In the genomic region with DNA sequence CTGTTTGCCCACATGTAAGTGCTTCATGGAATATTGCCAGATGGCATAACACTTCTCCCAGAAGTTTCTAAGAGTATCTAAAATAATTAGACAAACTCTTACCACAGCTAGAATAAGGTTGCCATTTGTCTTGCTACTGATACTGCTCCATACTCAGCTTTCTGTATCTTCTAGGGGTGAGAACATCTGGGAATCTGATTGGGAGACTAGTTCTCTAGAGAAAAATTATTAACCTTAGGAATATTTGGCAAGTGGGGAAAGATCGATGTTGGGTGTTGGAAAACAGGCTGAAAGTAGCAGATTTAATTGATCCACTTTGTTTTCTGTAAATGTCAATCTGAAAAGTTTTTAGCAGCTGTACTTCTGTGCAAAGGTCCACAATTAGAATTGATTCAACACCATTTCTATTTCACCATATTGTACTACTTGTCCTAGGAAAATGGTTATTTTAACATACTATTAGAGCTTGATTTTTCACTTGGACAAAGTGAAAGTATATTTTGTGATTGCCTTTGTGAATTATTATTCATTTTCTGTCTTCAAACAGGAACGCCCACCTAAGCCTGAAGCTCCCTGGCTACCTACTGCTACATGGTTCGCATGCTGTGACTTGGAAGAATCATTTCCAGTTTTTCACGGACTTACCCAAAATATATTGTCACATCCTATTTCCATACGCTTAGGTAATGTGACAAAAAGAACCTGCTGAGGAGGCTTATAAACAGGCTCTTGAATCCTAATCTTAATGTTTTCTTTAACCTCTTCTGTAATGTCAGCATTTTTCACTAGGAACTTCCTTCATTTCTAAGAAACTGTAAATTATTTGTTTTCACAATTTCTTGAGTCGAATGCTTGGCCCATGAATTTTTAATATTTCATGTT, we compare ENCODE assay signal across 21 cellular contexts.
A peak's percentile ranks its signal among the peaks of the same experiment; 100 is the strongest.
DNase-seq lines count a peak whose midpoint lies in the region; ATAC-seq, FAIRE-seq and TF ChIP-seq lines count a peak whose summit lies in the region.
"Had no signal": no experiment of that assay in that cellular context is flagged by ENCODE, and none has a peak within 500 bp of the region (broad histone marks: within the 10 kb centered on the region; RNA-seq: fewer than 3 reads in every experiment).

No MANE protein-coding gene starts in this region.

- H3K4me3 ChIP-seq in ACC112 (ENCODE audit: low read depth, low read length) (peak overlapping the region; percentile 38), IMR-90 (ENCODE audit: insufficient read depth, low read depth, low read length) (no peak overlapping the region), K562 (no peak overlapping the region), right lobe of liver (peak overlapping the region in 2 of 3 donors; percentile 32 to 41), ovary (no peak overlapping the region)
- H3K4me3 ChIP-seq: GM12878 had no signal

- no peaks in the 10 kb centered on the region for H3K79me1 ChIP-seq in IMR-90 (ENCODE audit: low read depth in 1 of 2, low read length in 2 of 2)

- H2BK120ac ChIP-seq in IMR-90 (ENCODE audit: low read depth, low read length), result no peak overlapping the region

- no peak overlapping the region for H4K91ac ChIP-seq in IMR-90 (ENCODE audit: insufficient read depth, low read depth, low read length)

- no peak overlapping the region for H3K56ac ChIP-seq in IMR-90 (ENCODE audit: extremely low read depth, insufficient read depth, low read length)

- H3K9me3 ChIP-seq in IMR-90 (ENCODE audit: control insufficient read depth, insufficient read depth, low read length) (no peaks in the 10 kb centered on the region), K562 (replicated peaks; ENCODE audit: control insufficient read depth, insufficient read depth, low read depth, low read length) (no peaks in the 10 kb centered on the region), right lobe of liver (no peaks in the 10 kb centered on the region), ovary (no peaks in the 10 kb centered on the region)
- H3K9me3 ChIP-seq: BE2C had no signal

- no peak overlapping the region for H4K8ac ChIP-seq in IMR-90 (ENCODE audit: low read depth in 2 of 2, low read length in 2 of 2)

- no peak overlapping the region for H2AK9ac ChIP-seq in IMR-90 (replicated peaks; ENCODE audit: low read depth, low read length, poor library complexity)

- TF ChIP-seq CTCF in IMR-90 (conservative IDR thresholded peaks at IDR 0.05; ENCODE audit: low read depth, low read length) (no peak), K562 (IDR thresholded peaks at IDR 0.05 in 2 of 3, conservative IDR thresholded peaks at IDR 0.05 in 1 of 3; ENCODE audit: insufficient read depth in 2 of 3, low read depth in 1 of 3, low read length in 3 of 3) (no peak), right lobe of liver (IDR thresholded peaks at IDR 0.05) (no peak), ovary (IDR thresholded peaks at IDR 0.05) (no peak), GM13976 (IDR thresholded peaks at IDR 0.05; ENCODE audit: borderline replicate concordance, control extremely low read depth, extremely low read depth, insufficient read depth, missing control alignments) (no peak)

- H4K5ac ChIP-seq in IMR-90 (ENCODE audit: low read depth, low read length), result no peak overlapping the region

- H3K79me2 ChIP-seq in ACC112 (ENCODE audit: control insufficient read depth, insufficient read depth, low read length, unreplicated experiment) (no peaks in the 10 kb centered on the region), K562 (ENCODE audit: control insufficient read depth, insufficient read depth, low read length) (no peaks in the 10 kb centered on the region)

- no peak for DNase-seq in IMR-90
- no peak for DNase-seq in K562 (ENCODE audit: extremely low read depth in 1 of 4, low spot score in 3 of 4)
- DNase-seq in right lobe of liver, result no peak
- no peak for DNase-seq in ovary
- no peak for DNase-seq in urothelium cell line (ENCODE audit: low spot score)
- no peak for DNase-seq in GM13976 (ENCODE audit: low spot score)
- DNase-seq: BE2C; CD4-positive, CD25-positive, alpha-beta regulatory T cell; GF-D8; H9; MM.1S; NCI-H1092 treated with DMSO at 0.1 percent for 48 hours; NCI-H2081; NCI-H2171 treated with DMSO at 0.1 percent for 48 hours; NCI-H446; RPMI8226; SHP77 treated with DMSO at 0.1 percent for 48 hours had no signal

- intact Hi-C loops in IMR-90 (cut with micrococcal nuclease) (no loop called here), K562 (cut with micrococcal nuclease) (no loop called here), right lobe of liver (cut with DNase I) (no loop called here), ovary (cut with DNase I) (no loop called here)

- H2BK5ac ChIP-seq in IMR-90 (ENCODE audit: low read depth, low read length, poor library complexity, severe bottlenecking), result no peak overlapping the region

- H4K20me1 ChIP-seq in IMR-90 (ENCODE audit: insufficient read depth, low read length) (no peaks in the 10 kb centered on the region), K562 (replicated peaks; ENCODE audit: control insufficient read depth, insufficient read depth, low read length) (no peaks in the 10 kb centered on the region)

- dilution Hi-C loops in IMR-90 (cut with HindIII; ENCODE audit: low sequenced_read_pairs, unreplicated experiment), result no loop called here

- H3K27me3 ChIP-seq in ACC112 (ENCODE audit: insufficient read depth, low read length), result peaks cover 18% of the 10 kb centered on the region; the same call in 1 of the 2 replicates
- H3K27me3 ChIP-seq in IMR-90 (ENCODE audit: control insufficient read depth, insufficient read depth, low read length), result no peaks in the 10 kb centered on the region; the same call in 1 of the 2 replicates
- H3K27me3 ChIP-seq in K562 (ENCODE audit: control insufficient read depth in 2 of 2, insufficient read depth in 2 of 2, low read length in 2 of 2), result no peaks in the 10 kb centered on the region
- H3K27me3 ChIP-seq in right lobe of liver, result no peaks in the 10 kb centered on the region
- no peaks in the 10 kb centered on the region for H3K27me3 ChIP-seq in ovary
- H3K27me3 ChIP-seq: BE2C had no signal

- no peak for TF ChIP-seq EP300 in K562 (IDR thresholded peaks at IDR 0.05; ENCODE audit: low read length)
- TF ChIP-seq EP300 in ovary (IDR thresholded peaks at IDR 0.05), result no peak

- H3K23ac ChIP-seq in IMR-90 (ENCODE audit: low read depth, low read length), result no peak overlapping the region

- ATAC-seq in IMR-90 (ENCODE audit: low read depth) (no peak), K562 (no peak), right lobe of liver (peak; percentile 68 to 84 (median 81))
- ATAC-seq: GM12878 had no signal

- no peak overlapping the region for H3K14ac ChIP-seq in IMR-90 (replicated peaks; ENCODE audit: low read depth, low read length)

- H3K4ac ChIP-seq in IMR-90 (ENCODE audit: low read depth, low read length), result no peak overlapping the region

- no peak overlapping the region for H3K4me2 ChIP-seq in IMR-90 (ENCODE audit: low read depth, low read length)
- no peak overlapping the region for H3K4me2 ChIP-seq in K562 (ENCODE audit: insufficient read depth, low read length)

- no peak overlapping the region for H3K18ac ChIP-seq in IMR-90 (ENCODE audit: low read depth, low read length)

- no peak overlapping the region for H3K9ac ChIP-seq in IMR-90 (ENCODE audit: low read depth, low read length)
- no peak overlapping the region for H3K9ac ChIP-seq in K562 (ENCODE audit: insufficient read depth in 1 of 2, low read depth in 2 of 2, low read length in 2 of 2)

- POLR2A ChIA-PET in IMR-90 (lab: Charles Lee; ENCODE audit: unreplicated experiment), result no interaction called here
- POLR2A ChIA-PET in K562 (lab: Yijun Ruan, JAX), result no interaction called here

- H2AFZ ChIP-seq in ACC112 (ENCODE audit: low read length, unreplicated experiment) (peak overlapping the region; percentile 17), IMR-90 (replicated peaks; ENCODE audit: low read length, poor library complexity) (no peak overlapping the region), K562 (ENCODE audit: low read depth, low read length) (no peak overlapping the region)

- H3K27ac ChIP-seq in ACC112 (ENCODE audit: low read depth, low read length) (no peak overlapping the region), IMR-90 (ENCODE audit: insufficient read depth, low read length) (no peak overlapping the region), K562 (ENCODE audit: extremely low read depth, low read depth, low read length) (no peak overlapping the region), right lobe of liver (peak overlapping the region in 1 of 3 donors; percentile 42), ovary (no peak overlapping the region)
- H3K27ac ChIP-seq: HL-60 had no signal

- no peak for TF ChIP-seq RAD21 in IMR-90 (IDR thresholded peaks at IDR 0.05; ENCODE audit: low read length)
- TF ChIP-seq RAD21 in K562 (CRISPR knock-in tag; conservative IDR thresholded peaks at IDR 0.05 in 1 of 2, IDR thresholded peaks at IDR 0.05 in 1 of 2), result no peak

- WGBS in IMR-90 (ENCODE audit: extremely low coverage in 2 of 2, insufficient read length in 1 of 2), 2 experiments, result no CpG with 5 or more reads among the region's 6 CpGs
- WGBS in K562 (ENCODE audit: insufficient coverage, low coverage, missing lambda C conversion rate), result 5% methylated on average over 6 of the region's 6 CpGs
- WGBS in right lobe of liver (ENCODE audit: insufficient coverage, low coverage, low lambda C conversion rate, missing lambda C conversion rate), result 26% methylated on average over 6 of the region's 6 CpGs
- WGBS in ovary, 3 donors, result 62 to 65% (median 62%) methylated on average over 6 of the region's 6 CpGs

- BruUV-seq in IMR-90 (replicated peaks; lab: Mats Ljungman, UMichigan) (no TSS peak), K562 (replicated peaks; lab: Mats Ljungman, UMichigan) (no TSS peak)

- H3K9me1 ChIP-seq in IMR-90 (ENCODE audit: insufficient read depth, low read length), result no peaks in the 10 kb centered on the region
- no peaks in the 10 kb centered on the region for H3K9me1 ChIP-seq in K562 (ENCODE audit: control insufficient read depth, insufficient read depth, low read length)

- no peak for TF ChIP-seq POLR2A in IMR-90 (IDR thresholded peaks at IDR 0.05; ENCODE audit: low read depth, low read length)
- no peak for TF ChIP-seq POLR2A in K562 (conservative IDR thresholded peaks at IDR 0.05)
- no peak for TF ChIP-seq POLR2A in right lobe of liver (IDR thresholded peaks at IDR 0.05)
- no peak for TF ChIP-seq POLR2A in ovary (IDR thresholded peaks at IDR 0.05)

- H2BK15ac ChIP-seq in IMR-90 (ENCODE audit: low read depth, low read length), result no peak overlapping the region

- H3K36me3 ChIP-seq in ACC112 (ENCODE audit: insufficient read depth, low read length) (no peaks in the 10 kb centered on the region), IMR-90 (ENCODE audit: control insufficient read depth, insufficient read depth, low read length) (no peaks in the 10 kb centered on the region), K562 (ENCODE audit: control insufficient read depth, insufficient read depth, low read length) (no peaks in the 10 kb centered on the region), right lobe of liver (no peaks in the 10 kb centered on the region), ovary (no peaks in the 10 kb centered on the region)
- H3K36me3 ChIP-seq: BE2C had no signal

- CTCF ChIA-PET in IMR-90 (lab: Yijun Ruan, JAX) (interaction anchor here (1.6 kb wide), 1 partner anchor 8 kb away, joined by 8 read pairs; no protein-coding TSS in a partner anchor), K562 (lab: Yijun Ruan, JAX; ENCODE audit: low intra/inter-chr PET ratio) (no interaction called here)

- H2AK5ac ChIP-seq in IMR-90 (ENCODE audit: low read depth, low read length), result no peak overlapping the region

- FAIRE-seq in K562 (lab: Jason Lieb, UNC) (no peak), urothelium cell line (lab: Jason Lieb, UNC) (no peak)
- FAIRE-seq: GM12878, GM19239 had no signal

- H3K4me1 ChIP-seq in ACC112 (ENCODE audit: control insufficient read depth, insufficient read depth, low read length, unreplicated experiment), result no peaks in the 10 kb centered on the region
- no peaks in the 10 kb centered on the region for H3K4me1 ChIP-seq in IMR-90 (ENCODE audit: control insufficient read depth, insufficient read depth, low read length)
- no peaks in the 10 kb centered on the region for H3K4me1 ChIP-seq in K562 (replicated peaks in 1 of 2; ENCODE audit: control insufficient read depth in 2 of 2, insufficient read depth in 2 of 2, low read length in 2 of 2)
- H3K4me1 ChIP-seq in right lobe of liver, result peaks cover 0 to 4% (median 0%) of the 10 kb centered on the region in 4 donors
- no peaks in the 10 kb centered on the region for H3K4me1 ChIP-seq in ovary (ENCODE audit: insufficient read depth)
- H3K4me1 ChIP-seq: BE2C had no signal

- in situ Hi-C loops in IMR-90 (cut with MboI; ENCODE audit: low sequenced_read_pairs) (no loop called here), K562 (cut with MboI) (no loop called here), GM13976 (cut with MboI; ENCODE audit: low sequenced_read_pairs, unreplicated experiment) (no loop called here)

- no peak overlapping the region for H2BK20ac ChIP-seq in IMR-90 (ENCODE audit: low read depth, low read length)

Comparison
In these comparisons a context has a peak if more than half of its experiments do, and no peak if none do; other contexts are left out.
1. H3K4me3 ChIP-seq: peak in ACC112 (single experiment) and right lobe of liver (2 of 3); none in IMR-90 (single experiment), K562 (single experiment) and ovary (single experiment).
2. ATAC-seq: peak in right lobe of liver (4 of 4); none in IMR-90 (single experiment) and K562 (single experiment).